8 cellular contexts compared by ENCODE assay signal in the genomic region with DNA sequence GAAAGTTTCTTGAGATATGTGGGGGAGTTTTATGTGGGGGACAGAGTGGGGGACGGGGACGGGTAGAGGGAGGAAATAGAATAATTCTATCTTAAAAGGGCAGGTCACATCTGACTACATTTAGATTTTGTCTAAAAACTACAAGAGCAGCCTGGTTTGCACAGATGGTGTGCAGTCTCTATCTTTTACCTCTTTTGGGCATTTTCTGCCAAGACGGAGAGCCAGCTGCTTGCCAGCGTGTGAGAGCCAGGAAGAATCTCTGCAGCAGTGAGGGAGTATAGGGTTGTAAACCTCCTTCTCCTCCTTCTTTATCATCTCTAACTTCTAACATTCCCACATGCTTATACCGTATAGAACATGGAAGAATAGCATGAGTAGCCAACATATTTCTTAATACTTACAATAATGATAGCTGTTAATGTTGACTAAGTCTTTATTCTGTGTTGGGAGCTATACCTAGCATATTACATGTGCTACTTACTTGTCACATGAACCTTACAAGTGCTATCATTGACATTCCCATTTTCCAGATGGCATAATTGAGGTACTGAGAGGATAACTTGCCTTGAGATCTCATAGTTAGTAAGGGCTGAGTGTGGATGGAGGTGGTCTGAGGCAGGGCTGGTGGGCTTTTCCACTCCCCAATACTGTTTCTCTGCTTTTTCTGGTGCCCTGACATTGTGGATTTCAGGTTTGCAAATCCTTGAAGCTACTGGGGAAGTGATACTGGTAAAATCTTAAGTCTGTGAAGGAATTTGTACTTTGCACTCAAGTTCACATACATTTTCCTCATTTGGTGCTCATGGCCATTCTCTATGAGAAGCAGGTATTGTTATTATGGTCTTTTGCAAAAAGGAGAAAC. TPM values are rescaled to one million over a fixed set of nuclear protein-coding genes. Genes with fewer than 3 reads are reported as not detected.
DNase-seq lines count a peak whose midpoint lies in the region; ATAC-seq and TF ChIP-seq lines count a peak whose summit lies in the region.
"Had no signal": no experiment of that assay in that cellular context is flagged by ENCODE, and none has a peak within 500 bp of the region (broad histone marks: within the 10 kb centered on the region; RNA-seq: fewer than 3 reads in every experiment).

No MANE protein-coding gene starts in this region.

- no peaks in the 10 kb centered on the region for H3K27me3 ChIP-seq in right lobe of liver

- H3K36me3 Mint-ChIP-seq in IgD-negative memory B cell, result no peaks in the 10 kb centered on the region
- H3K36me3 Mint-ChIP-seq in activated naive CD8-positive, alpha-beta T cell treated with anti-CD3 and anti-CD28 coated beads for 36 hours, result no peaks in the 10 kb centered on the region

- H3K27me3 Mint-ChIP-seq in IgD-negative memory B cell, result peaks cover 1% of the 10 kb centered on the region
- H3K27me3 Mint-ChIP-seq in activated naive CD8-positive, alpha-beta T cell treated with anti-CD3 and anti-CD28 coated beads for 36 hours, result peaks cover 32% of the 10 kb centered on the region

- intact Hi-C loops in right lobe of liver (cut with DNase I), result no loop called here

- peak overlapping the region; percentile 88 to 97 (median 95) for H3K27ac Mint-ChIP-seq in IgD-negative memory B cell
- no peak overlapping the region for H3K27ac Mint-ChIP-seq in activated naive CD8-positive, alpha-beta T cell treated with anti-CD3 and anti-CD28 coated beads for 36 hours

- H3K36me3 ChIP-seq in right lobe of liver, result no peaks in the 10 kb centered on the region

- H3K27ac ChIP-seq in right lobe of liver, result peak overlapping the region in 2 of 3 donors; percentile 47
- H3K27ac ChIP-seq in substantia nigra (ENCODE audit: low read depth, low read length, poor library complexity, severe bottlenecking), result peak overlapping the region; percentile 73

- no peak for DNase-seq in activated naive CD8-positive, alpha-beta T cell treated with anti-CD3 and anti-CD28 coated beads for 36 hours
- DNase-seq in right lobe of liver (no peak), substantia nigra (lab: John Stamatoyannopoulos, UW) (no peak), HUDEP-2 (lab: John Stamatoyannopoulos, UW; ENCODE audit: unreplicated experiment in 76 of 76) (no peak)
- DNase-seq: NCI-H345 had no signal

- H3K9me3 Mint-ChIP-seq in IgD-negative memory B cell, result no peaks in the 10 kb centered on the region
- H3K9me3 Mint-ChIP-seq in activated naive CD8-positive, alpha-beta T cell treated with anti-CD3 and anti-CD28 coated beads for 36 hours, result no peaks in the 10 kb centered on the region

- H3K4me1 Mint-ChIP-seq in IgD-negative memory B cell, result peaks cover 45 to 57% (median 46%) of the 10 kb centered on the region in 3 donors
- H3K4me1 Mint-ChIP-seq in activated naive CD8-positive, alpha-beta T cell treated with anti-CD3 and anti-CD28 coated beads for 36 hours, result peaks cover 17% of the 10 kb centered on the region

- peak overlapping the region in 2 of 3 donors; percentile 6 to 31 for H3K4me3 ChIP-seq in right lobe of liver

- peak in 1 of 4 donors; percentile 25 for ATAC-seq in right lobe of liver
- no peak for ATAC-seq in HG03521 (IDR thresholded peaks at IDR 0.05; ENCODE audit: unreplicated experiment)
- no peak for ATAC-seq in HG02970 (IDR thresholded peaks at IDR 0.05; ENCODE audit: low FRiP score, unreplicated experiment)

- WGBS in right lobe of liver (ENCODE audit: insufficient coverage, low coverage, low lambda C conversion rate, missing lambda C conversion rate), result 22% methylated on average over 5 of the region's 5 CpGs

- no peak for TF ChIP-seq POLR2A in right lobe of liver (IDR thresholded peaks at IDR 0.05)

- H3K4me1 ChIP-seq in right lobe of liver, result no peaks in the 10 kb centered on the region

- TF ChIP-seq CTCF in right lobe of liver (IDR thresholded peaks at IDR 0.05), result no peak

- peak overlapping the region; percentile 91 to 98 (median 96) for H3K4me3 Mint-ChIP-seq in IgD-negative memory B cell
- peak overlapping the region; percentile 6 for H3K4me3 Mint-ChIP-seq in activated naive CD8-positive, alpha-beta T cell treated with anti-CD3 and anti-CD28 coated beads for 36 hours

- H3K9me3 ChIP-seq in right lobe of liver, result no peaks in the 10 kb centered on the region

RNA-seq across cellular contexts. Expression of gene ENTPD1, which starts 1.1 kb away (rescaled TPM):
- polyA plus RNA-seq in IgD-negative memory B cell, result 48.0 TPM
- under 1 TPM; 0.64 to 0.99 TPM for total RNA-seq in activated naive CD8-positive, alpha-beta T cell treated with anti-CD3 and anti-CD28 coated beads for 36 hours
- 1 to 10 TPM; 1.8 to 4.7 (median 3.6) TPM for total RNA-seq in right lobe of liver
